ENCODE assay signal across 10 cellular contexts in the genomic region with DNA sequence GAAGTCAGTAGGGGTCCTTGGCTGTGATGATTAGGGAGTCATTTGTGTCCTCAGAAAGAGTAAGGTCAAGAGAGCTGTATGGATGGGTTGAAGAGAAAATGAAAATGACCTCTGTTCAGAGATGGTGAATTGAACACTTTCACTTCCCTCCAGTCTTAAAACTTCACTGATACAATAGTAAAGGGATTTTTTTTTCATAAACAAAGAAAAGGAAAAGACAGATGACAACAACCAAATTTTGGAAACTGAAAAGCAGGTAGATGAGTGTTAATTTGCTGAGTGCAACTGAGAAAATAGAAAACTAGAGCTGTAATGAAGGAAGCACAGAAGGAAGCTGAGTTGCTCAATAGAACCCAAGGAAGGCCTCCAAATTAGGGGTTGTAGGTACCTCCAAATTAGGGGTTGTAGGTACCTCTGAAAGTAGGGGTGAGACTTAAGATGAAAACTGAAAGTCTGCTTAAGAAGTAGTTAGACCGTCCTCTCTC. TPM values are rescaled to one million over a fixed set of nuclear protein-coding genes. Genes with fewer than 3 reads are reported as not detected.
DNase-seq lines count a peak whose midpoint lies in the region; ATAC-seq and TF ChIP-seq lines count a peak whose summit lies in the region.
"Had no signal": no experiment of that assay in that cellular context is flagged by ENCODE, and none has a peak within 500 bp of the region (broad histone marks: within the 10 kb centered on the region; RNA-seq: fewer than 3 reads in every experiment).

No MANE protein-coding gene starts in this region.

- H3K4me1 Mint-ChIP-seq in activated naive CD4-positive, alpha-beta T cell treated with anti-CD3 and anti-CD28 coated beads, Interleukin-2, amount 50 U/mL, for 24 hours: peaks cover 17% of the 10 kb centered on the region
- peaks cover 6% of the 10 kb centered on the region for H3K4me1 Mint-ChIP-seq in GM23338
- peaks cover 14 to 28% of the 10 kb centered on the region in 2 donors for H3K4me1 Mint-ChIP-seq in stimulated activated naive B cell treated with anti-CD40 and anti-IgM and Interleukin-4, amounts not matched to agents 10 μg/mL and 1 μg/mL and 100 μg/mL, for 72 hours

- no peaks in the 10 kb centered on the region for H3K36me3 ChIP-seq in GM23338 (ENCODE audit: insufficient read depth)
- H3K36me3 ChIP-seq: BLaER1 treated with 17β-estradiol and CSF1 and Interleukin-3, amounts not matched to agents 10 nM and 100 nM had no signal

- no peaks in the 10 kb centered on the region for H3K27me3 ChIP-seq in GM23338 (ENCODE audit: insufficient read depth)
- H3K27me3 ChIP-seq in foreskin keratinocyte: no peaks in the 10 kb centered on the region
- H3K27me3 ChIP-seq: BLaER1 treated with 17β-estradiol and CSF1 and Interleukin-3, amounts not matched to agents 10 nM and 100 nM had no signal

- no peaks in the 10 kb centered on the region for H3K36me3 Mint-ChIP-seq in activated naive CD4-positive, alpha-beta T cell treated with anti-CD3 and anti-CD28 coated beads, Interleukin-2, amount 50 U/mL, for 24 hours
- H3K36me3 Mint-ChIP-seq in GM23338 (ENCODE audit: low read depth): no peaks in the 10 kb centered on the region
- H3K36me3 Mint-ChIP-seq in stimulated activated naive B cell treated with anti-CD40 and anti-IgM and Interleukin-4, amounts not matched to agents 10 μg/mL and 1 μg/mL and 100 μg/mL, for 72 hours: no peaks in the 10 kb centered on the region

- no peaks in the 10 kb centered on the region for H3K27me3 Mint-ChIP-seq in activated naive CD4-positive, alpha-beta T cell treated with anti-CD3 and anti-CD28 coated beads, Interleukin-2, amount 50 U/mL, for 24 hours
- H3K27me3 Mint-ChIP-seq in GM23338 (ENCODE audit: insufficient read depth, low read depth, poor library complexity): no peaks in the 10 kb centered on the region
- H3K27me3 Mint-ChIP-seq in stimulated activated naive B cell treated with anti-CD40 and anti-IgM and Interleukin-4, amounts not matched to agents 10 μg/mL and 1 μg/mL and 100 μg/mL, for 72 hours: no peaks in the 10 kb centered on the region

- intact Hi-C loops in left cardiac atrium (cut with DNase I): no loop called here

- no peak overlapping the region for H3K27ac ChIP-seq in GM23338 (ENCODE audit: low read depth)
- H3K27ac ChIP-seq in foreskin keratinocyte: no peak overlapping the region
- H3K27ac ChIP-seq: BLaER1 treated with 17β-estradiol and CSF1 and Interleukin-3, amounts not matched to agents 10 nM and 100 nM had no signal

- H3K4me3 ChIP-seq in GM23338: no peak overlapping the region
- H3K4me3 ChIP-seq: BLaER1 treated with 17β-estradiol and CSF1 and Interleukin-3, amounts not matched to agents 10 nM and 100 nM had no signal

- peaks cover 7% of the 10 kb centered on the region; the same call in 1 of the 2 replicates for H3K4me1 ChIP-seq in GM23338 (ENCODE audit: insufficient read depth)
- H3K4me1 ChIP-seq in foreskin keratinocyte: no peaks in the 10 kb centered on the region

- TF ChIP-seq CTCF in GM23338 (conservative IDR thresholded peaks at IDR 0.05; ENCODE audit: low read depth in 2 of 2) (no peak), foreskin keratinocyte (conservative IDR thresholded peaks at IDR 0.05) (no peak)

- peak overlapping the region; percentile 23 for H3K4me3 Mint-ChIP-seq in activated naive CD4-positive, alpha-beta T cell treated with anti-CD3 and anti-CD28 coated beads, Interleukin-2, amount 50 U/mL, for 24 hours
- no peak overlapping the region for H3K4me3 Mint-ChIP-seq in GM23338
- peak overlapping the region; percentile 31 to 56 for H3K4me3 Mint-ChIP-seq in stimulated activated naive B cell treated with anti-CD40 and anti-IgM and Interleukin-4, amounts not matched to agents 10 μg/mL and 1 μg/mL and 100 μg/mL, for 72 hours

- ATAC-seq in GM23338 (no peak), HG03457 (IDR thresholded peaks at IDR 0.05; ENCODE audit: unreplicated experiment) (peak; percentile 96), foreskin keratinocyte (no peak), left cardiac atrium (no peak)
- peak; percentile 98 for ATAC-seq in stimulated activated naive B cell treated with anti-CD40 and anti-IgM and Interleukin-4, amounts not matched to agents 10 μg/mL and 1 μg/mL and 100 μg/mL, for 72 hours (replicated peaks)

- H3F3A ChIP-seq in GM23338 (replicated peaks; ENCODE audit: low read depth): no peaks in the 10 kb centered on the region

- no peaks in the 10 kb centered on the region for H4K20me1 ChIP-seq in GM23338 (replicated peaks; ENCODE audit: insufficient read depth)
- H4K20me1 ChIP-seq: BLaER1 treated with 17β-estradiol and CSF1 and Interleukin-3, amounts not matched to agents 10 nM and 100 nM had no signal

- H3K27ac Mint-ChIP-seq in activated naive CD4-positive, alpha-beta T cell treated with anti-CD3 and anti-CD28 coated beads, Interleukin-2, amount 50 U/mL, for 24 hours: peak overlapping the region; percentile 14
- no peak overlapping the region; the same call in 1 of the 2 replicates for H3K27ac Mint-ChIP-seq in GM23338
- peak overlapping the region; percentile 91 for H3K27ac Mint-ChIP-seq in stimulated activated naive B cell treated with anti-CD40 and anti-IgM and Interleukin-4, amounts not matched to agents 10 μg/mL and 1 μg/mL and 100 μg/mL, for 72 hours

- 0 out of 2 replicates have a peak overlapping the region, but pooled peaks have one; percentile 3 for H2AFZ ChIP-seq in GM23338

- DNase-seq in activated naive CD4-positive, alpha-beta T cell (lab: John Stamatoyannopoulos, UW): no peak
- no peak for DNase-seq in GM23338 (ENCODE audit: low spot score)
- DNase-seq in stimulated activated naive B cell treated with anti-CD40 and anti-IgM and Interleukin-4, amounts not matched to agents 10 μg/mL and 1 μg/mL and 100 μg/mL, for 72 hours: no peak
- no peak for DNase-seq in SHP77 treated with DMSO at 0.1 percent for 48 hours (lab: John Stamatoyannopoulos, UW)
- DNase-seq in foreskin keratinocyte: no peak
- DNase-seq in left cardiac atrium: no peak
- DNase-seq: cortex of kidney had no signal

- no peaks in the 10 kb centered on the region for H3K9me3 Mint-ChIP-seq in activated naive CD4-positive, alpha-beta T cell treated with anti-CD3 and anti-CD28 coated beads, Interleukin-2, amount 50 U/mL, for 24 hours
- no peaks in the 10 kb centered on the region for H3K9me3 Mint-ChIP-seq in GM23338
- no peaks in the 10 kb centered on the region for H3K9me3 Mint-ChIP-seq in stimulated activated naive B cell treated with anti-CD40 and anti-IgM and Interleukin-4, amounts not matched to agents 10 μg/mL and 1 μg/mL and 100 μg/mL, for 72 hours

- H3K79me2 ChIP-seq in GM23338 (replicated peaks; ENCODE audit: insufficient read depth): no peaks in the 10 kb centered on the region

- H3K4me2 ChIP-seq in GM23338: no peak overlapping the region

- H3K9me2 ChIP-seq in GM23338 (ENCODE audit: insufficient read depth): no peaks in the 10 kb centered on the region

TF ChIP-seq in GM23338, 12 proteins besides CTCF, POLR2A, EP300 and RAD21:
- TF ChIP-seq JUNB (IDR thresholded peaks at IDR 0.05; ENCODE audit: unreplicated experiment) (no peak), EZH2 (IDR thresholded peaks at IDR 0.05; ENCODE audit: low read depth, unreplicated experiment) (no peak), ZNF114 (CRISPR knock-in tag; IDR thresholded peaks at IDR 0.05) (no peak)

RNA-seq across cellular contexts. Expression of gene S1PR1, which starts 14.8 kb away (rescaled TPM):
- total RNA-seq in GM23338 (2014; rRNA removed; shearing (Covaris generic)): 4.1 and 5.2 TPM in 2 replicates
- polyA plus RNA-seq in GM23338 (2016; fragmentation: Nextera tagmentation; extraction: Ambion mirVana) (2.6 and 2.7 TPM in 2 replicates), foreskin keratinocyte (6.4 and 12.1 TPM in 2 replicates)
- total RNA-seq in foreskin keratinocyte (16.9 and 24.9 TPM in 2 replicates), left cardiac atrium (10 to 100 TPM; 69.3 to 85.3 TPM)

Comparison
In these comparisons a context has a peak if more than half of its experiments do, and no peak if none do; other contexts are left out.
1. ATAC-seq: peak in HG03457 (single experiment) and stimulated activated naive B cell treated with anti-CD40 and anti-IgM and Interleukin-4, amounts not matched to agents 10 μg/mL and 1 μg/mL and 100 μg/mL, for 72 hours (2 of 2); none in GM23338 (single experiment), foreskin keratinocyte (single experiment) and left cardiac atrium (0 of 2).